22 cellular contexts compared by ENCODE assay signal in genomic region chr2:215973111-215973792, GRCh38.
"Had no signal": no experiment of that assay in that cellular context is flagged by ENCODE, and none has a peak within 500 bp of the region (broad histone marks: within the 10 kb centered on the region; RNA-seq: fewer than 3 reads in every experiment).

No MANE protein-coding gene starts in this region.

- H3K4me3 Mint-ChIP-seq: activated CD4-positive, alpha-beta memory T cell treated with anti-CD3 and anti-CD28 coated beads, Interleukin-2, amount 10 ng/mL, durations not matched to agents 7 days and 5 days; activated CD4-positive, alpha-beta T cell treated with anti-CD3 and anti-CD28 coated beads for 36 hours; activated naive CD8-positive, alpha-beta T cell; activated T-cell treated with anti-CD3 and anti-CD28 coated beads, Interleukin-2, amount 50 U/mL, for 72 hours; brain; dendritic cell treated with granulocyte-macrophage colony-stimulating factor and Interleukin-4, amounts not matched to agents 40 ng/mL and 50 ng/mL, for 4 days; naive thymus-derived CD4-positive, alpha-beta T cell; stimulated activated memory B cell treated with anti-CD40 and anti-IgM and Interleukin-4, amounts not matched to agents 10 μg/mL and 1 μg/mL and 100 μg/mL, for 72 hours; T-helper 17 cell had no signal

- DNase-seq: activated CD4-positive, alpha-beta memory T cell treated with anti-CD3 and anti-CD28 coated beads, Interleukin-2, amount 10 ng/mL, durations not matched to agents 7 days and 5 days; activated CD4-positive, alpha-beta T cell treated with anti-CD3 and anti-CD28 coated beads for 36 hours; activated CD8-positive, alpha-beta memory T cell treated with anti-CD3 and anti-CD28 coated beads, Interleukin-2, amount 50 U/mL, for 4 hours; activated gamma-delta T cell; activated T-cell treated with anti-CD3 and anti-CD28 coated beads, Interleukin-2, amount 50 U/mL, for 72 hours; cerebellar nuclear complex; effector memory CD4-positive, alpha-beta T cell; heart right ventricle; naive thymus-derived CD4-positive, alpha-beta T cell; stimulated activated CD4-positive, alpha-beta T cell treated with anti-CD3 and anti-CD28 coated beads, Interleukin-2, amount 100 ng/mL, for 48 hours; T-helper 17 cell; WERI-Rb-1 had no signal

- H3K27ac ChIP-seq: gastroesophageal sphincter, heart right ventricle, neutrophil, tibial nerve, vagina, WERI-Rb-1 had no signal

- H3K4me1 ChIP-seq: gastroesophageal sphincter had no signal

- ATAC-seq: activated CD4-positive, alpha-beta T cell treated with anti-CD3 and anti-CD28 coated beads for 36 hours; activated T-cell treated with anti-CD3 and anti-CD28 coated beads, Interleukin-2, amount 50 U/mL, for 72 hours; stimulated activated memory B cell treated with anti-CD40 and anti-IgM and Interleukin-4, amounts not matched to agents 10 μg/mL and 1 μg/mL and 100 μg/mL, for 72 hours; T-helper 17 cell had no signal

- H3K27me3 Mint-ChIP-seq: activated CD4-positive, alpha-beta memory T cell treated with anti-CD3 and anti-CD28 coated beads, Interleukin-2, amount 10 ng/mL, durations not matched to agents 7 days and 5 days; activated CD4-positive, alpha-beta T cell treated with anti-CD3 and anti-CD28 coated beads for 36 hours; activated naive CD8-positive, alpha-beta T cell; brain; dendritic cell treated with granulocyte-macrophage colony-stimulating factor and Interleukin-4, amounts not matched to agents 40 ng/mL and 50 ng/mL, for 4 days; naive thymus-derived CD4-positive, alpha-beta T cell; stimulated activated memory B cell treated with anti-CD40 and anti-IgM and Interleukin-4, amounts not matched to agents 10 μg/mL and 1 μg/mL and 100 μg/mL, for 72 hours; T-helper 17 cell had no signal

- H3K27me3 ChIP-seq: gastroesophageal sphincter, heart right ventricle, neutrophil, tibial nerve, vagina had no signal

- H3K9ac ChIP-seq: parathyroid adenoma had no signal

- H3K36me3 ChIP-seq: gastroesophageal sphincter, heart right ventricle, neutrophil, tibial nerve, vagina had no signal

- H3K4me3 ChIP-seq: gastroesophageal sphincter, heart right ventricle, mucosa of descending colon, tibial nerve, vagina had no signal

- H3K27ac Mint-ChIP-seq: activated CD4-positive, alpha-beta memory T cell treated with anti-CD3 and anti-CD28 coated beads, Interleukin-2, amount 10 ng/mL, durations not matched to agents 7 days and 5 days; activated CD4-positive, alpha-beta T cell treated with anti-CD3 and anti-CD28 coated beads for 36 hours; activated naive CD8-positive, alpha-beta T cell; activated T-cell treated with anti-CD3 and anti-CD28 coated beads, Interleukin-2, amount 50 U/mL, for 72 hours; dendritic cell treated with granulocyte-macrophage colony-stimulating factor and Interleukin-4, amounts not matched to agents 40 ng/mL and 50 ng/mL, for 4 days; stimulated activated memory B cell treated with anti-CD40 and anti-IgM and Interleukin-4, amounts not matched to agents 10 μg/mL and 1 μg/mL and 100 μg/mL, for 72 hours; T-helper 17 cell had no signal

- H3K9me3 ChIP-seq: gastroesophageal sphincter, heart right ventricle, mucosa of descending colon, neutrophil, tibial nerve, vagina had no signal
